1 cellular context compared by ENCODE assay signal in the genomic region with DNA sequence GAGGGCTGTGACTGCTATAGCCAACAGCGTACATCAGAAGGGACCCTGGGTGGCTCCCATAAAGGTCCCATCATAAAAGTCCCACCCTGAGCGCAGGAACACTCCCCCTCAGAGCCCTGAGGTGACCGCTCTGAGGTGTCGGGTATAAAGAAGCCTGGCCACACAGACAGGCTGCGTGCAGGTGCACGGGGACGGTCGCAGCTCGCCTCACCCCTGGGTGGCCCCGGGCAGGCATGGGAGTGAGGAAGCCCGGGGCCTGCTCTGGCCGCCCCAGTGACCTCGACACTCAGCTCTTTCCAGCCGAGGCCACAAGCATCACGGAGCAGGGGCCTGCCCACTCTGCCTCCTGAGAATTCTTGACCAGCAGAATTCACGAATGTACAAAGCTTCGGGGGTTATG.
TF ChIP-seq lines count a peak whose summit lies in the region.

No MANE protein-coding gene starts in this region.

TF ChIP-seq in K562, 482 proteins besides CTCF, POLR2A, EP300 and RAD21:
- 0 out of 2 replicates have a peak, but pooled peaks have one; percentile 34 for TF ChIP-seq POLR2G (IDR thresholded peaks at IDR 0.05; ENCODE audit: low read depth, low read length)
- no peak for TF ChIP-seq TCF7 (IDR thresholded peaks at IDR 0.05; ENCODE audit: borderline replicate concordance)
